Comparison of ENCODE assay signal across 8 cellular contexts in genomic region chr1:51236548-51237312, GRCh38. TPM values are rescaled to one million over a fixed set of nuclear protein-coding genes. Genes with fewer than 3 reads are reported as not detected.
DNase-seq lines count a peak whose midpoint lies in the region; ATAC-seq and TF ChIP-seq lines count a peak whose summit lies in the region.

No MANE protein-coding gene starts in this region.

- H3K9me3 ChIP-seq in AG04450 (ENCODE audit: control insufficient read depth, insufficient read depth, low read length) (no peaks in the 10 kb centered on the region; the same call in 1 of the 2 replicates), RWPE2 (ENCODE audit: severe bottlenecking) (no peaks in the 10 kb centered on the region), adrenal gland (replicated peaks in 1 of 3) (no peaks in the 10 kb centered on the region), psoas muscle (no peaks in the 10 kb centered on the region)

- H3K4me1 ChIP-seq in RWPE2 (ENCODE audit: insufficient read depth, poor library complexity, severe bottlenecking) (peaks cover 11% of the 10 kb centered on the region), adrenal gland (replicated peaks in 1 of 2) (peaks cover 14 to 55% of the 10 kb centered on the region in 2 donors), psoas muscle (peaks cover 36% of the 10 kb centered on the region)

- TF ChIP-seq CTCF in AG04450 (IDR thresholded peaks at IDR 0.05; ENCODE audit: low read depth, low read length) (no peak), RWPE2 (IDR thresholded peaks at IDR 0.05; ENCODE audit: poor library complexity, severe bottlenecking) (no peak), adrenal gland (IDR thresholded peaks at IDR 0.05) (no peak), psoas muscle (IDR thresholded peaks at IDR 0.05) (no peak)

- H3K4me3 ChIP-seq in AG04450 (ENCODE audit: low read depth, low read length), result peak overlapping the region; percentile 98
- H3K4me3 ChIP-seq in RWPE2 (ENCODE audit: severe bottlenecking), result peak overlapping the region; percentile 91
- peak overlapping the region; percentile 68 to 95 (median 83) for H3K4me3 ChIP-seq in adrenal gland
- peak overlapping the region; percentile 96 for H3K4me3 ChIP-seq in psoas muscle

- TF ChIP-seq POLR2A in adrenal gland (IDR thresholded peaks at IDR 0.05), result peak in 1 of 2 donors; percentile 74

- CTCF ChIA-PET in AG04450 (lab: Charles Lee), result interaction anchor here (0.6 to 2.1 kb wide), 4 partner anchors 45 to 364 kb away, joined by 3 to 6 read pairs (median 4); no protein-coding TSS in a partner anchor

- intact Hi-C loops in adrenal gland (cut with DNase I) (loop anchor here in 1 of 2 donors (10.0 kb wide), 1 partner anchor 58 kb away; no protein-coding TSS in a partner anchor), left ventricle myocardium superior (cut with micrococcal nuclease) (no loop called here), psoas muscle (cut with DNase I) (loop anchor here in 1 of 2 donors (5.0 kb wide), 1 partner anchor 61 kb away; no protein-coding TSS in a partner anchor)

- POLR2A ChIA-PET in AG04450 (lab: Yijun Ruan, JAX), result interaction anchor here (0.6 to 1.1 kb wide), 4 partner anchors 11 to 109 kb away, joined by 3 to 7 read pairs (median 4); no protein-coding TSS in a partner anchor

- peaks cover 12% of the 10 kb centered on the region for H3K36me3 ChIP-seq in RWPE2 (ENCODE audit: low read depth)
- H3K36me3 ChIP-seq in adrenal gland (replicated peaks in 1 of 2), result no peaks in the 10 kb centered on the region
- no peaks in the 10 kb centered on the region for H3K36me3 ChIP-seq in psoas muscle (ENCODE audit: insufficient read depth in 1 of 2, low read depth in 1 of 2)

- no peak for DNase-seq in AG04450 (ENCODE audit: low read depth, low spot score)
- DNase-seq in RWPE2 (ENCODE audit: low spot score), result peak; percentile 67
- peak; percentile 56 to 76 (median 62) for DNase-seq in adrenal gland
- peak; percentile 46 for DNase-seq in left ventricle myocardium superior
- peak; percentile 38 to 71 for DNase-seq in psoas muscle
- DNase-seq in GOT3 (lab: John Stamatoyannopoulos, UW), result no peak

- peak; percentile 10 for ATAC-seq in GM19328 (IDR thresholded peaks at IDR 0.05; ENCODE audit: unreplicated experiment)
- ATAC-seq in HG03457 (IDR thresholded peaks at IDR 0.05; ENCODE audit: unreplicated experiment), result peak; percentile 5
- peak; percentile 27 for ATAC-seq in RWPE2 (ENCODE audit: low read depth)
- peak; percentile 51 for ATAC-seq in left ventricle myocardium superior
- peak; percentile 16 to 50 (median 48) for ATAC-seq in psoas muscle

- no peaks in the 10 kb centered on the region for H3K27me3 ChIP-seq in AG04450 (ENCODE audit: control insufficient read depth, insufficient read depth, low read length)
- H3K27me3 ChIP-seq in RWPE2 (ENCODE audit: insufficient read depth, poor library complexity, severe bottlenecking), result no peaks in the 10 kb centered on the region
- H3K27me3 ChIP-seq in adrenal gland, result no peaks in the 10 kb centered on the region
- no peaks in the 10 kb centered on the region for H3K27me3 ChIP-seq in psoas muscle (ENCODE audit: insufficient read depth in 3 of 3, low read length in 2 of 3)

- WGBS in adrenal gland, 4 donors, result 0 to 1% (median 1%) methylated on average over 15 to 49 of the region's 49 CpGs
- WGBS in psoas muscle, 3 donors, result 0 to 1% (median 1%) methylated on average over 33 to 49 of the region's 49 CpGs

- H3K27ac ChIP-seq in AG04450 (ENCODE audit: low read depth, low read length) (peak overlapping the region; percentile 82), RWPE2 (ENCODE audit: poor library complexity, severe bottlenecking) (peak overlapping the region; percentile 73), adrenal gland (peak overlapping the region; percentile 92 to 98 (median 96)), psoas muscle (peak overlapping the region; percentile 97)

RNA-seq across cellular contexts. Expression of gene RNF11, which starts 0.7 kb away (rescaled TPM):
- polyA plus RNA-seq in AG04450 (2011; rRNA removed), result 136 and 163 TPM in 2 replicates
- polyA minus RNA-seq in AG04450 (2011; rRNA and poly(A)+ RNA removed), result 83.3 and 99.6 TPM in 2 replicates
- total RNA-seq in adrenal gland, result 100 to 1,000 TPM in 6 of 8 donors, 10 to 100 TPM in 2; 70.3 to 140 (median 121) TPM
- 100 to 1,000 TPM in 1 of 3 donors, 10 to 100 TPM in 2; 32.6 to 142 (median 49.0) TPM for polyA plus RNA-seq in adrenal gland
- 118 TPM for total RNA-seq in left ventricle myocardium superior
- 100 to 1,000 TPM; 102 to 113 (median 107) TPM for total RNA-seq in psoas muscle
- 100 to 1,000 TPM in 1 of 3 donors, 10 to 100 TPM in 2; 64.3 to 137 (median 71.2) TPM for polyA plus RNA-seq in psoas muscle

Comparison
In these comparisons a context has a peak if more than half of its experiments do, and no peak if none do; other contexts are left out.
1. DNase-seq: peak in RWPE2 (single experiment), adrenal gland (7 of 7), left ventricle myocardium superior (single experiment) and psoas muscle (2 of 2); none in AG04450 (single experiment) and GOT3 (single experiment).
2. Peak in every context shown above with its lines, with median percentiles within 50 percentile points of each other: H3K27ac ChIP-seq, H3K4me3 ChIP-seq and ATAC-seq.